In genomic region chr19:14090509-14091085, GRCh38 we compare ENCODE assay signal across 1 cellular context.
TF ChIP-seq lines count a peak whose summit lies in the region.

Gene SAMD1 (minus strand): TSS chr19:14090751.

TF ChIP-seq in HepG2, 621 proteins besides CTCF, POLR2A, EP300 and RAD21 (continued from another document):
- TF ChIP-seq ARID4A (CRISPR knock-in tag; IDR thresholded peaks at IDR 0.05; ENCODE audit: borderline replicate concordance) (0 out of 2 replicates have a peak, but pooled peaks have one; percentile 4), MAZ (IDR thresholded peaks at IDR 0.05; ENCODE audit: borderline replicate concordance, low read depth, low read length) (peak; percentile 17), MAZ (CRISPR knock-in tag; IDR thresholded peaks at IDR 0.05; ENCODE audit: low read depth) (no peak), CBFB (CRISPR knock-in tag; IDR thresholded peaks at IDR 0.05) (no peak), BHLHE40 (IDR thresholded peaks at IDR 0.05; ENCODE audit: low read length) (peak; percentile 41; the same call in 1 of the 2 replicates), PATZ1 (CRISPR knock-in tag; IDR thresholded peaks at IDR 0.05) (peak; percentile 63), POLR2AphosphoS5 (IDR thresholded peaks at IDR 0.05; ENCODE audit: low read depth, low read length) (peak; percentile 10; the same call in 1 of the 2 replicates), ZNF746 (CRISPR knock-in tag; IDR thresholded peaks at IDR 0.05) (0 out of 2 replicates have a peak, but pooled peaks have one; percentile 40), SNRNP70 (IDR thresholded peaks at IDR 0.05; ENCODE audit: low read depth, low read length) (no peak), SKI (IDR thresholded peaks at IDR 0.05; ENCODE audit: partially characterized antibody) (peak; percentile 22)
- TF ChIP-seq, protein P1, sequence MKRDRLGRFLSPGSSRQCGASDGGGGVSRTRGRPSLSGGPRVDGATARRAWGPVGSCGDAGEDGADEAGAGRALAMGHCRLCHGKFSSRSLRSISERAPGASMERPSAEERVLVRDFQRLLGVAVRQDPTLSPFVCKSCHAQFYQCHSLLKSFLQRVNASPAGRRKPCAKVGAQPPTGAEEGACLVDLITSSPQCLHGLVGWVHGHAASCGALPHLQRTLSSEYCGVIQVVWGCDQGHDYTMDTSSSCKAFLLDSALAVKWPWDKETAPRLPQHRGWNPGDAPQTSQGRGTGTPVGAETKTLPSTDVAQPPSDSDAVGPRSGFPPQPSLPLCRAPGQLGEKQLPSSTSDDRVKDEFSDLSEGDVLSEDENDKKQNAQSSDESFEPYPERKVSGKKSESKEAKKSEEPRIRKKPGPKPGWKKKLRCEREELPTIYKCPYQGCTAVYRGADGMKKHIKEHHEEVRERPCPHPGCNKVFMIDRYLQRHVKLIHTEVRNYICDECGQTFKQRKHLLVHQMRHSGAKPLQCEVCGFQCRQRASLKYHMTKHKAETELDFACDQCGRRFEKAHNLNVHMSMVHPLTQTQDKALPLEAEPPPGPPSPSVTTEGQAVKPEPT (CRISPR knock-in tag; IDR thresholded peaks at IDR 0.05; ENCODE audit: low read depth), result peak; percentile 99
